Comparison of ENCODE assay signal across 10 cellular contexts in genomic region chr4:97720869-97721432, GRCh38.
DNase-seq lines count a peak whose midpoint lies in the region; ATAC-seq and TF ChIP-seq lines count a peak whose summit lies in the region.
"Had no signal": no experiment of that assay in that cellular context is flagged by ENCODE, and none has a peak within 500 bp of the region (broad histone marks: within the 10 kb centered on the region; RNA-seq: fewer than 3 reads in every experiment).

No MANE protein-coding gene starts in this region.

- no peaks in the 10 kb centered on the region for H3K4me1 ChIP-seq in neuronal stem cell (ENCODE audit: control insufficient read depth in 2 of 2, insufficient read depth in 1 of 2, low read depth in 1 of 2, low read length in 2 of 2)

- H2BK5ac ChIP-seq in neuronal stem cell (ENCODE audit: low read length): no peak overlapping the region

- no peak for ATAC-seq in HG03039 (IDR thresholded peaks at IDR 0.05; ENCODE audit: unreplicated experiment)
- no peak for ATAC-seq in GM18511 (IDR thresholded peaks at IDR 0.05; ENCODE audit: unreplicated experiment)

- no peaks in the 10 kb centered on the region for H3K9me3 Mint-ChIP-seq in brain
- no peaks in the 10 kb centered on the region for H3K9me3 Mint-ChIP-seq in nephron

- H3K4me3 Mint-ChIP-seq in brain (no peak overlapping the region), nephron (no peak overlapping the region)
- H3K4me3 Mint-ChIP-seq: activated naive CD8-positive, alpha-beta T cell had no signal

- H3K27ac ChIP-seq in neuronal stem cell (replicated peaks; ENCODE audit: low read length): no peak overlapping the region

- peaks cover 17% of the 10 kb centered on the region for H3K4me1 Mint-ChIP-seq in brain
- H3K4me1 Mint-ChIP-seq in nephron: peaks cover 10% of the 10 kb centered on the region

- H2BK12ac ChIP-seq in neuronal stem cell (ENCODE audit: low read length): no peak overlapping the region

- no peak overlapping the region for H4K8ac ChIP-seq in neuronal stem cell (ENCODE audit: low read depth, low read length)

- TF ChIP-seq CTCF in brain (conservative IDR thresholded peaks at IDR 0.05) (peak; percentile 68 to 83), nephron (IDR thresholded peaks at IDR 0.05; ENCODE audit: unreplicated experiment in 3 of 3) (peak; percentile 44 to 67 (median 51))

- WGBS in neuronal stem cell (ENCODE audit: extremely low coverage in 2 of 2, insufficient read length in 2 of 2, insufficient replicate concordance in 1 of 2), 2 donors: no CpG with 5 or more reads among the region's 4 CpGs

- no peaks in the 10 kb centered on the region for H3K36me3 Mint-ChIP-seq in brain
- no peaks in the 10 kb centered on the region for H3K36me3 Mint-ChIP-seq in nephron (ENCODE audit: low read depth)
- H3K36me3 Mint-ChIP-seq: activated naive CD8-positive, alpha-beta T cell had no signal

- no peaks in the 10 kb centered on the region for H3K36me3 ChIP-seq in neuronal stem cell (replicated peaks in 1 of 2; ENCODE audit: control insufficient read depth in 2 of 2, insufficient read depth in 2 of 2, low read length in 2 of 2)

- H3K27me3 Mint-ChIP-seq in brain (no peaks in the 10 kb centered on the region), nephron (ENCODE audit: low read depth) (no peaks in the 10 kb centered on the region)
- H3K27me3 Mint-ChIP-seq: activated naive CD8-positive, alpha-beta T cell had no signal

- H3K9me3 ChIP-seq in neuronal stem cell (replicated peaks in 1 of 2; ENCODE audit: control insufficient read depth in 2 of 2, insufficient read depth in 1 of 2, low read depth in 1 of 2, low read length in 2 of 2): peaks cover 0 to 2% of the 10 kb centered on the region in 2 donors

- H4K91ac ChIP-seq in neuronal stem cell (ENCODE audit: low read depth, low read length, poor library complexity): no peak overlapping the region

- no peak overlapping the region for H3K4ac ChIP-seq in neuronal stem cell (ENCODE audit: low read length)

- no peak overlapping the region for H2AFZ ChIP-seq in neuronal stem cell (ENCODE audit: low read length)

- no peak overlapping the region for H3K14ac ChIP-seq in neuronal stem cell (ENCODE audit: low read length)

- DNase-seq in DMS53 (lab: John Stamatoyannopoulos, UW) (peak; percentile 83), NCI-H1417 (lab: John Stamatoyannopoulos, UW) (peak; percentile 3 to 89 (median 49)), activated gamma-delta T cell (lab: John Stamatoyannopoulos, UW) (no peak), neuronal stem cell (ENCODE audit: low spot score) (no peak)
- DNase-seq: KG1 had no signal

- H3K23ac ChIP-seq in neuronal stem cell (ENCODE audit: low read depth, low read length, poor library complexity): no peak overlapping the region

- no peak overlapping the region for H3K4me2 ChIP-seq in neuronal stem cell (ENCODE audit: insufficient read depth, low read length, poor library complexity, severe bottlenecking)

- H2BK15ac ChIP-seq in neuronal stem cell (ENCODE audit: low read length): no peak overlapping the region

- H2AK5ac ChIP-seq in neuronal stem cell (ENCODE audit: low read depth, low read length): no peak overlapping the region

- no peak overlapping the region for H3K4me3 ChIP-seq in neuronal stem cell (ENCODE audit: low read length in 2 of 2)

- no peak overlapping the region for H3K9ac ChIP-seq in neuronal stem cell (ENCODE audit: low read depth, low read length, poor library complexity)

- no peak overlapping the region for H3K18ac ChIP-seq in neuronal stem cell (ENCODE audit: low read length)

- H3K27me3 ChIP-seq in neuronal stem cell (ENCODE audit: control insufficient read depth in 3 of 3, insufficient read depth in 3 of 3, low read depth in 1 of 3, low read length in 3 of 3): no peaks in the 10 kb centered on the region

- H3K27ac Mint-ChIP-seq in brain (peak overlapping the region in 4 of 5 experiments; percentile 48 to 70 (median 64)), nephron (peak overlapping the region; percentile 62 to 79 (median 66))
- H3K27ac Mint-ChIP-seq: activated naive CD8-positive, alpha-beta T cell had no signal

- H2BK120ac ChIP-seq in neuronal stem cell (ENCODE audit: low read depth, low read length): no peak overlapping the region

- H3K79me1 ChIP-seq in neuronal stem cell (ENCODE audit: low read depth, low read length): no peaks in the 10 kb centered on the region

Comparison
In these comparisons a context has a peak if more than half of its experiments do, and no peak if none do; other contexts are left out.
1. DNase-seq: peak in DMS53 (single experiment) and NCI-H1417 (3 of 3); none in activated gamma-delta T cell (single experiment) and neuronal stem cell (single experiment).